Comparison of ENCODE assay signal across 2 cellular contexts in the genomic region with DNA sequence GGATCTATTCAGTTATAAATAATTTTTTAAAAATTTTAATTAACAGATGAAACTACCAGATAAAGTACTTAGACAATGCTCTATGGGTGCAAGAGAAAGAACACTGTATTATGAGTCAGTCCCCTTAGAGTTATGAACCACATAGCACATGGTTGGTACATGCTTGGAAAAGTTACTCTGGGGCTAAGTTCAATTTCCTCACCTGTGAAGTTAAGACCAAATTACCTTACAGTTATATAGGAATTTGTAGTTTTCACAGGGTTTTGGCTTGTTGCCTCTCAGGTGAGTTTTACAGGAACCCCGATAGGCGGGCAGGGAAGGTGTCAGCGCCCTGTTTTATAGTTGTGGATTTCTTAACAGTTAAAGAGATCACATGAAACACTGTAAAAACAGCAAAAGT.
A peak's percentile ranks its signal among the peaks of the same experiment; 100 is the strongest.
TF ChIP-seq lines count a peak whose summit lies in the region.

No MANE protein-coding gene starts in this region.

TF ChIP-seq in SK-N-SH, 30 proteins besides CTCF, POLR2A, EP300 and RAD21 (continued from another document):
- TF ChIP-seq MXI1 (IDR thresholded peaks at IDR 0.05; ENCODE audit: low read depth, low read length) (peak; percentile 60; the same call in 1 of the 2 replicates), GATA2 (CRISPR knock-in tag; IDR thresholded peaks at IDR 0.05) (0 out of 2 replicates have a peak, but pooled peaks have one; percentile 12), TEAD4 (IDR thresholded peaks at IDR 0.05; ENCODE audit: borderline replicate concordance, insufficient read depth) (no peak), ELF1 (IDR thresholded peaks at IDR 0.05) (no peak)

TF ChIP-seq in SK-N-SH treated with all-trans-retinoic acid at 6 μM for 48 hours, 23 proteins besides CTCF, POLR2A, EP300 and RAD21 (continued from another document):
- TF ChIP-seq, protein P1, sequence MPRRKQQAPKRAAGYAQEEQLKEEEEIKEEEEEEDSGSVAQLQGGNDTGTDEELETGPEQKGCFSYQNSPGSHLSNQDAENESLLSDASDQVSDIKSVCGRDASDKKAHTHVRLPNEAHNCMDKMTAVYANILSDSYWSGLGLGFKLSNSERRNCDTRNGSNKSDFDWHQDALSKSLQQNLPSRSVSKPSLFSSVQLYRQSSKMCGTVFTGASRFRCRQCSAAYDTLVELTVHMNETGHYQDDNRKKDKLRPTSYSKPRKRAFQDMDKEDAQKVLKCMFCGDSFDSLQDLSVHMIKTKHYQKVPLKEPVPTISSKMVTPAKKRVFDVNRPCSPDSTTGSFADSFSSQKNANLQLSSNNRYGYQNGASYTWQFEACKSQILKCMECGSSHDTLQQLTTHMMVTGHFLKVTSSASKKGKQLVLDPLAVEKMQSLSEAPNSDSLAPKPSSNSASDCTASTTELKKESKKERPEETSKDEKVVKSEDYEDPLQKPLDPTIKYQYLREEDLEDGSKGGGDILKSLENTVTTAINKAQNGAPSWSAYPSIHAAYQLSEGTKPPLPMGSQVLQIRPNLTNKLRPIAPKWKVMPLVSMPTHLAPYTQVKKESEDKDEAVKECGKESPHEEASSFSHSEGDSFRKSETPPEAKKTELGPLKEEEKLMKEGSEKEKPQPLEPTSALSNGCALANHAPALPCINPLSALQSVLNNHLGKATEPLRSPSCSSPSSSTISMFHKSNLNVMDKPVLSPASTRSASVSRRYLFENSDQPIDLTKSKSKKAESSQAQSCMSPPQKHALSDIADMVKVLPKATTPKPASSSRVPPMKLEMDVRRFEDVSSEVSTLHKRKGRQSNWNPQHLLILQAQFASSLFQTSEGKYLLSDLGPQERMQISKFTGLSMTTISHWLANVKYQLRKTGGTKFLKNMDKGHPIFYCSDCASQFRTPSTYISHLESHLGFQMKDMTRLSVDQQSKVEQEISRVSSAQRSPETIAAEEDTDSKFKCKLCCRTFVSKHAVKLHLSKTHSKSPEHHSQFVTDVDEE (CRISPR knock-in tag; IDR thresholded peaks at IDR 0.05) = no peak
- no peak for TF ChIP-seq BACH2 (CRISPR knock-in tag; IDR thresholded peaks at IDR 0.05; ENCODE audit: borderline replicate concordance)
- TF ChIP-seq ESRRG (CRISPR knock-in tag; IDR thresholded peaks at IDR 0.05) = no peak
- no peak for TF ChIP-seq TOX (CRISPR knock-in tag; IDR thresholded peaks at IDR 0.05; ENCODE audit: borderline replicate concordance)
- TF ChIP-seq, protein P2, sequence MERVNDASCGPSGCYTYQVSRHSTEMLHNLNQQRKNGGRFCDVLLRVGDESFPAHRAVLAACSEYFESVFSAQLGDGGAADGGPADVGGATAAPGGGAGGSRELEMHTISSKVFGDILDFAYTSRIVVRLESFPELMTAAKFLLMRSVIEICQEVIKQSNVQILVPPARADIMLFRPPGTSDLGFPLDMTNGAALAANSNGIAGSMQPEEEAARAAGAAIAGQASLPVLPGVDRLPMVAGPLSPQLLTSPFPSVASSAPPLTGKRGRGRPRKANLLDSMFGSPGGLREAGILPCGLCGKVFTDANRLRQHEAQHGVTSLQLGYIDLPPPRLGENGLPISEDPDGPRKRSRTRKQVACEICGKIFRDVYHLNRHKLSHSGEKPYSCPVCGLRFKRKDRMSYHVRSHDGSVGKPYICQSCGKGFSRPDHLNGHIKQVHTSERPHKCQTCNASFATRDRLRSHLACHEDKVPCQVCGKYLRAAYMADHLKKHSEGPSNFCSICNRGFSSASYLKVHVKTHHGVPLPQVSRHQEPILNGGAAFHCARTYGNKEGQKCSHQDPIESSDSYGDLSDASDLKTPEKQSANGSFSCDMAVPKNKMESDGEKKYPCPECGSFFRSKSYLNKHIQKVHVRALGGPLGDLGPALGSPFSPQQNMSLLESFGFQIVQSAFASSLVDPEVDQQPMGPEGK (CRISPR knock-in tag; IDR thresholded peaks at IDR 0.05; ENCODE audit: borderline replicate concordance) = no peak
- no peak for TF ChIP-seq OSR1 (CRISPR knock-in tag; IDR thresholded peaks at IDR 0.05)
- no peak for TF ChIP-seq ZFP30 (CRISPR knock-in tag; IDR thresholded peaks at IDR 0.05)
- TF ChIP-seq, protein P3, sequence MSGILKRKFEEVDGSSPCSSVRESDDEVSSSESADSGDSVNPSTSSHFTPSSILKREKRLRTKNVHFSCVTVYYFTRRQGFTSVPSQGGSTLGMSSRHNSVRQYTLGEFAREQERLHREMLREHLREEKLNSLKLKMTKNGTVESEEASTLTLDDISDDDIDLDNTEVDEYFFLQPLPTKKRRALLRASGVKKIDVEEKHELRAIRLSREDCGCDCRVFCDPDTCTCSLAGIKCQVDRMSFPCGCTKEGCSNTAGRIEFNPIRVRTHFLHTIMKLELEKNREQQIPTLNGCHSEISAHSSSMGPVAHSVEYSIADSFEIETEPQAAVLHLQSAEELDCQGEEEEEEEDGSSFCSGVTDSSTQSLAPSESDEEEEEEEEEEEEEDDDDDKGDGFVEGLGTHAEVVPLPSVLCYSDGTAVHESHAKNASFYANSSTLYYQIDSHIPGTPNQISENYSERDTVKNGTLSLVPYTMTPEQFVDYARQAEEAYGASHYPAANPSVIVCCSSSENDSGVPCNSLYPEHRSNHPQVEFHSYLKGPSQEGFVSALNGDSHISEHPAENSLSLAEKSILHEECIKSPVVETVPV (CRISPR knock-in tag; IDR thresholded peaks at IDR 0.05) = no peak
- TF ChIP-seq, protein P4, sequence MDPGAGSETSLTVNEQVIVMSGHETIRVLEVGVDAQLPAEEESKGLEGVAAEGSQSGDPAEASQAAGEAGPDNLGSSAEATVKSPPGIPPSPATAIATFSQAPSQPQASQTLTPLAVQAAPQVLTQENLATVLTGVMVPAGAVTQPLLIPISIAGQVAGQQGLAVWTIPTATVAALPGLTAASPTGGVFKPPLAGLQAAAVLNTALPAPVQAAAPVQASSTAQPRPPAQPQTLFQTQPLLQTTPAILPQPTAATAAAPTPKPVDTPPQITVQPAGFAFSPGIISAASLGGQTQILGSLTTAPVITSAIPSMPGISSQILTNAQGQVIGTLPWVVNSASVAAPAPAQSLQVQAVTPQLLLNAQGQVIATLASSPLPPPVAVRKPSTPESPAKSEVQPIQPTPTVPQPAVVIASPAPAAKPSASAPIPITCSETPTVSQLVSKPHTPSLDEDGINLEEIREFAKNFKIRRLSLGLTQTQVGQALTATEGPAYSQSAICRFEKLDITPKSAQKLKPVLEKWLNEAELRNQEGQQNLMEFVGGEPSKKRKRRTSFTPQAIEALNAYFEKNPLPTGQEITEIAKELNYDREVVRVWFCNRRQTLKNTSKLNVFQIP (CRISPR knock-in tag; IDR thresholded peaks at IDR 0.05; ENCODE audit: borderline replicate concordance, low read depth) = no peak
TF ChIP-seq in SK-N-SH treated with all-trans-retinoic acid at 6 μM for 48 hours: peak in this region for 0.
